In genomic region chr14:33509927-33510535, GRCh38 we compare ENCODE assay signal across 12 cellular contexts.
DNase-seq lines count a peak whose midpoint lies in the region; ATAC-seq and TF ChIP-seq lines count a peak whose summit lies in the region.
"Had no signal": no experiment of that assay in that cellular context is flagged by ENCODE, and none has a peak within 500 bp of the region (broad histone marks: within the 10 kb centered on the region; RNA-seq: fewer than 3 reads in every experiment).

No MANE protein-coding gene starts in this region.

- no peak overlapping the region for H3K27ac ChIP-seq in PC-9
- H3K27ac ChIP-seq: body of pancreas, SK-N-MC had no signal

- H3K27me3 ChIP-seq in kidney epithelial cell (ENCODE audit: control insufficient read depth, insufficient read depth, low read length) (no peaks in the 10 kb centered on the region), PC-9 (ENCODE audit: insufficient read depth, low read depth) (no peaks in the 10 kb centered on the region)
- H3K27me3 ChIP-seq: body of pancreas had no signal

- no peaks in the 10 kb centered on the region for H3K9me3 ChIP-seq in PC-9 (ENCODE audit: insufficient read depth, low read depth)
- H3K9me3 ChIP-seq: body of pancreas had no signal

- POLR2A ChIA-PET in PC-9 (lab: Charles Lee; ENCODE audit: unreplicated experiment), result no interaction called here

- CTCF ChIA-PET in PC-9 (lab: Charles Lee), result no interaction called here

- no peak overlapping the region for H3K4me3 ChIP-seq in astrocyte of the spinal cord (ENCODE audit: low read depth, low read length)
- no peak overlapping the region for H3K4me3 ChIP-seq in kidney epithelial cell (ENCODE audit: low read depth, low read length)
- no peak overlapping the region for H3K4me3 ChIP-seq in PC-9
- H3K4me3 ChIP-seq: body of pancreas, SK-N-MC had no signal

- no peaks in the 10 kb centered on the region for H3K9me2 ChIP-seq in PC-9 (ENCODE audit: insufficient read depth)

- no peak for TF ChIP-seq CTCF in astrocyte of the spinal cord (IDR thresholded peaks at IDR 0.05; ENCODE audit: low read depth, low read length)
- no peak for TF ChIP-seq CTCF in kidney epithelial cell (IDR thresholded peaks at IDR 0.05; ENCODE audit: insufficient read depth, low read length, poor library complexity, severe bottlenecking)
- no peak for TF ChIP-seq CTCF in PC-9 (conservative IDR thresholded peaks at IDR 0.05)

- H3K9me3 Mint-ChIP-seq in stimulated activated memory B cell treated with anti-CD40 and anti-IgM and Interleukin-4, amounts not matched to agents 10 μg/mL and 1 μg/mL and 100 μg/mL, for 72 hours, result peaks cover 7% of the 10 kb centered on the region

- BruUV-seq in PC-9 (replicated peaks; lab: Mats Ljungman, UMichigan), result no TSS peak

- H3K4me3 Mint-ChIP-seq in stimulated activated memory B cell treated with anti-CD40 and anti-IgM and Interleukin-4, amounts not matched to agents 10 μg/mL and 1 μg/mL and 100 μg/mL, for 72 hours, result no peak overlapping the region

- no peaks in the 10 kb centered on the region for H3K4me1 Mint-ChIP-seq in stimulated activated memory B cell treated with anti-CD40 and anti-IgM and Interleukin-4, amounts not matched to agents 10 μg/mL and 1 μg/mL and 100 μg/mL, for 72 hours

- H3K36me3 ChIP-seq in kidney epithelial cell (ENCODE audit: control insufficient read depth, insufficient read depth, low read length) (no peaks in the 10 kb centered on the region), PC-9 (ENCODE audit: low read depth) (no peaks in the 10 kb centered on the region)

- H3K79me2 ChIP-seq in PC-9 (ENCODE audit: low read depth), result no peaks in the 10 kb centered on the region

- H2AFZ ChIP-seq in PC-9, result no peak overlapping the region

- H3K4me2 ChIP-seq in PC-9, result no peak overlapping the region

- DNase-seq in left cardiac atrium, result peak; percentile 29
- DNase-seq in Right ventricle myocardium inferior (ENCODE audit: missing footprints), result no peak
- peak; percentile 90 for DNase-seq in astrocyte of the spinal cord (ENCODE audit: low read depth, low spot score)
- DNase-seq in kidney epithelial cell (ENCODE audit: low read depth), result peak; percentile 49
- peak; percentile 43 for DNase-seq in stromal cell of bone marrow (ENCODE audit: low read depth)
- no peak for DNase-seq in activated T-cell treated with anti-CD3 and anti-CD28 coated beads, Interleukin-2, amount 50 U/mL, for 48 hours
- no peak for DNase-seq in PC-9
- DNase-seq: body of pancreas, GOT3, NCI-H1092 treated with DMSO at 0.1 percent for 48 hours had no signal

- H3K27ac Mint-ChIP-seq in stimulated activated memory B cell treated with anti-CD40 and anti-IgM and Interleukin-4, amounts not matched to agents 10 μg/mL and 1 μg/mL and 100 μg/mL, for 72 hours, result no peak overlapping the region

- ATAC-seq in left cardiac atrium, result peak; percentile 23 to 85
- ATAC-seq in Right ventricle myocardium inferior, result no peak
- no peak for ATAC-seq in stimulated activated memory B cell treated with anti-CD40 and anti-IgM and Interleukin-4, amounts not matched to agents 10 μg/mL and 1 μg/mL and 100 μg/mL, for 72 hours
- ATAC-seq: body of pancreas had no signal

- H3K4me1 ChIP-seq in PC-9 (replicated peaks; ENCODE audit: insufficient read depth), result no peaks in the 10 kb centered on the region
- H3K4me1 ChIP-seq: body of pancreas had no signal

- intact Hi-C loops in left cardiac atrium (cut with DNase I), result no loop called here
- intact Hi-C loops in Right ventricle myocardium inferior (cut with DNase I), result loop anchor here (10.0 kb wide), 1 partner anchor 945 kb away; no protein-coding TSS in a partner anchor
- intact Hi-C loops in PC-9 (cut with micrococcal nuclease; ENCODE audit: unreplicated experiment), result no loop called here

- H3K27me3 Mint-ChIP-seq in stimulated activated memory B cell treated with anti-CD40 and anti-IgM and Interleukin-4, amounts not matched to agents 10 μg/mL and 1 μg/mL and 100 μg/mL, for 72 hours, result no peaks in the 10 kb centered on the region

- no peaks in the 10 kb centered on the region for H4K20me1 ChIP-seq in PC-9 (ENCODE audit: insufficient read depth)

- H3F3A ChIP-seq in PC-9 (ENCODE audit: insufficient read depth, low read depth), result no peaks in the 10 kb centered on the region

- in situ Hi-C loops in astrocyte of the spinal cord (cut with HindIII; ENCODE audit: low sequenced_read_pairs), result no loop called here

- no peaks in the 10 kb centered on the region for H3K36me3 Mint-ChIP-seq in stimulated activated memory B cell treated with anti-CD40 and anti-IgM and Interleukin-4, amounts not matched to agents 10 μg/mL and 1 μg/mL and 100 μg/mL, for 72 hours

Comparison
In these comparisons a context has a peak if more than half of its experiments do, and no peak if none do; other contexts are left out.
1. ATAC-seq: peak in left cardiac atrium (2 of 2); none in Right ventricle myocardium inferior (single experiment) and stimulated activated memory B cell treated with anti-CD40 and anti-IgM and Interleukin-4, amounts not matched to agents 10 μg/mL and 1 μg/mL and 100 μg/mL, for 72 hours (single experiment).
2. DNase-seq: peak in left cardiac atrium (single experiment), astrocyte of the spinal cord (single experiment), kidney epithelial cell (single experiment) and stromal cell of bone marrow (single experiment); none in Right ventricle myocardium inferior (single experiment), activated T-cell treated with anti-CD3 and anti-CD28 coated beads, Interleukin-2, amount 50 U/mL, for 48 hours (0 of 2) and PC-9 (0 of 2).